ENCODE assay signal across 3 cellular contexts in the genomic region with DNA sequence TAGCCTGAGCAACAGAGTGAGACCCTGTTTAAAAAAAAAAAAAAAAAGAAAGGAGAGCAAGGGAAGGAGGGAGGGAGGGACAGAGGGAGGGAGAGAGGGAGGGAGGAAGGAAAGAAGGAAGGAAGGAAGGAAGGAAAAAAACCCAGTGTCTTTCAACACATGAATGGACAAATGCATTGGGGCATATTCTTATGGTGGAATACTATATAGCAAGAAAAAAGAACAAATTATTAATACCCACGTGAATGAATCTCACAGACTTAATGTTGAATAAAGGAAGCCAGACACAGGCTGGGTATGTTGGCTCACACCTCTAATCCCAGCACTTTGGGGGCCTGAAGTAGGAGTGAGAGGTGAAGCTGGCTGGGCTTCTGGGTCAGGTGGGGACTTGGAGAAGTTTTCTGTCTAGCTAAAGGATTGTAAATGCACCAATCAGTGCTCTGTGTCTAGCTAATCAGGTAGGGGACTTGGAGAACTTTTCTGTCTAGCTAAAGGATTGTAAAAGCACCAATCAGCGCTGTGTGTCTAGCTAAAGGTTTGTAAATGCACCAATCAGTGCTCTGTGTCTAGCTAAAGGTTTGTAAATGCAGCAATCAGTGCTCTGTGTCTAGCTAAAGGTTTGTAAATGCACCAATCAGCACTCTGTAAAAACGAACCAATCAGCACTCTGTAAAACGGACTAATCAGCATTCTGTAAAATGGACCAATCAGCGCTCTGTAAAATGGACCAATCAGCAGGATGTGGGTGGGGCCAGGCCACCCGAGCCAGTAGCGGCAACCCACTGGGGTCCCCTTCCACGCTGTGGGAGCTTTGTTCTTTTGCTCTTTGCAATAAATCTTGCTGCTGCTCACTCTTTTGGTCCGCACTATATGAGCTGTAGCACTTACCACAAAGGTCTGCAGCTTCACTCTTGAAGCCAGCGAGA.
TF ChIP-seq lines count a peak whose summit lies in the region.

No MANE protein-coding gene starts in this region.

TF ChIP-seq in HEK293, 187 proteins besides CTCF, POLR2A, EP300 and RAD21:
- TF ChIP-seq, protein P1, sequence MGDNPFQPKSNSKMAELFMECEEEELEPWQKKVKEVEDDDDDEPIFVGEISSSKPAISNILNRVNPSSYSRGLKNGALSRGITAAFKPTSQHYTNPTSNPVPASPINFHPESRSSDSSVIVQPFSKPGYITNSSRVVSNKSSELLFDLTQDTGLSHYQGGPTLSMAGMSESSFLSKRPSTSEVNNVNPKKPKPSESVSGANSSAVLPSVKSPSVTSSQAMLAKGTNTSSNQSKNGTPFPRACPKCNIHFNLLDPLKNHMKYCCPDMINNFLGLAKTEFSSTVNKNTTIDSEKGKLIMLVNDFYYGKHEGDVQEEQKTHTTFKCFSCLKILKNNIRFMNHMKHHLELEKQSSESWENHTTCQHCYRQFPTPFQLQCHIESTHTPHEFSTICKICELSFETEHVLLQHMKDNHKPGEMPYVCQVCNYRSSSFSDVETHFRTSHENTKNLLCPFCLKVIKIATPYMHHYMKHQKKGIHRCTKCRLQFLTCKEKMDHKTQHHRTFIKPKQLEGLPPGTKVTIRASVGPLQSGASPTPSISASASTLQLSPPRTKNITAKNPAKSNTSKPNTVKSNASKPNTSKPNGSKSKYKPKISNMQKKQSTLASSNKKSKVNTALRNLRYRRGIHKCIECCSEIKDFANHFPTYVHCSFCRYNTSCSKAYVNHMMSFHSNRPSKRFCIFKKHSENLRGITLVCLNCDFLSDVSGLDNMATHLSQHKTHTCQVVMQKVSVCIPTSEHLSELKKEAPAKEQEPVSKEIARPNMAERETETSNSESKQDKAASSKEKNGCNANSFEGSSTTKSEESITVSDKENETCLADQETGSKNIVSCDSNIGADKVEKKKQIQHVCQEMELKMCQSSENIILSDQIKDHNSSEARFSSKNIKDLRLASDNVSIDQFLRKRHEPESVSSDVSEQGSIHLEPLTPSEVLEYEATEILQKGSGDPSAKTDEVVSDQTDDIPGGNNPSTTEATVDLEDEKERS (tag by site-specific recombination; IDR thresholded peaks at IDR 0.05) = 0 out of 2 replicates have a peak, but pooled peaks have one; percentile 59
- TF ChIP-seq SP2 (tag by site-specific recombination; IDR thresholded peaks at IDR 0.05) (peak; percentile 32), ZNF366 (tag by site-specific recombination; conservative IDR thresholded peaks at IDR 0.05) (peak; percentile 39; the same call in 1 of the 2 replicates), ZNF146 (tag by site-specific recombination; IDR thresholded peaks at IDR 0.05) (peak; percentile 96)
- TF ChIP-seq, protein P2, sequence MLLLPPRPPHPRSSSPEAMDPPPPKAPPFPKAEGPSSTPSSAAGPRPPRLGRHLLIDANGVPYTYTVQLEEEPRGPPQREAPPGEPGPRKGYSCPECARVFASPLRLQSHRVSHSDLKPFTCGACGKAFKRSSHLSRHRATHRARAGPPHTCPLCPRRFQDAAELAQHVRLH (tag by site-specific recombination; IDR thresholded peaks at IDR 0.05) = peak; percentile 78

TF ChIP-seq in WTC11, 78 proteins besides CTCF, POLR2A, EP300 and RAD21:
- peak; percentile 69 for TF ChIP-seq NFYB (CRISPR knock-in tag; conservative IDR thresholded peaks at IDR 0.05; ENCODE audit: low read depth)
TF ChIP-seq in WTC11: peak in this region for 1; not testable (repeated sequence) for 77.

TF ChIP-seq in H1, 55 proteins besides CTCF, POLR2A, EP300 and RAD21:
- TF ChIP-seq SP1 (IDR thresholded peaks at IDR 0.05; ENCODE audit: low read depth, low read length) = 0 out of 2 replicates have a peak, but pooled peaks have one; percentile 19
